Comparison of ENCODE assay signal across 31 cellular contexts in the genomic region with DNA sequence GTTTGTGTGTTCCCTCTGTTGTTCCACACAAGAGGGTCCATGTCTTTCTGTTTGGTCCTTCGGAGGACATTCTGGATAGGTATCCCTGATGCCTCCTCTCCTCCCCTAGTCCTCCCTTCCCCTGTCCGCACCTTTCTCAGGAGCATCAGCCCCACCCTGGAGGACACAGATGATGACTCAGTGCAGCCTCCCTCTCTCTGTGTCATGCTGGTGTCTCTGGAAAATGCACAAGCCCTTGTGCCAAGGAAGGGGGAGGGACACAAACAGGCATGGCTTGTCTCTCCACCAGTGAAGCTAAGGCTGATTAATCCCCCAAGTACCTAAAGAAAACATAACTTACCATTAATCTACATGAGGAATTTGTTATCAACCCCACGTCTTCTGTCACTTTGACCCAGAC. TPM values are rescaled to one million over a fixed set of nuclear protein-coding genes. Genes with fewer than 3 reads are reported as not detected.
A peak's percentile ranks its signal among the peaks of the same experiment; 100 is the strongest.
DNase-seq lines count a peak whose midpoint lies in the region; FAIRE-seq and TF ChIP-seq lines count a peak whose summit lies in the region.
"Had no signal": no experiment of that assay in that cellular context is flagged by ENCODE, and none has a peak within 500 bp of the region (broad histone marks: within the 10 kb centered on the region; RNA-seq: fewer than 3 reads in every experiment).

No MANE protein-coding gene starts in this region.

- intact Hi-C loops in mammary epithelial cell (cut with micrococcal nuclease) = no loop called here
- intact Hi-C loops in spleen (cut with DNase I; ENCODE audit: low total_unique reads) = no loop called here

- 72% methylated on average over 3 of the region's 3 CpGs for WGBS in mammary epithelial cell (ENCODE audit: low coverage, missing lambda C conversion rate)
- 78 to 95% (median 91%) methylated on average over 3 of the region's 3 CpGs for WGBS in spleen, 5 donors

- DNase-seq in Daoy (ENCODE audit: low read depth) (peak; percentile 32), HT1080 (ENCODE audit: low read depth) (peak; percentile 59), mammary epithelial cell (peak; percentile 78), kidney tubule cell (ENCODE audit: low spot score) (peak; percentile 38), COLO829 (ENCODE audit: low spot score) (no peak), GM12892 (ENCODE audit: insufficient read length) (no peak), spleen (no peak)
- DNase-seq: activated CD4-positive, alpha-beta T cell treated with anti-CD3 and anti-CD28 coated beads, Interleukin-2, amount 50 U/mL, for 4 hours; activated CD4-positive, CD25-positive, alpha-beta regulatory T cell; activated naive CD4-positive, alpha-beta T cell treated with anti-CD3 and anti-CD28 coated beads for 36 hours; amniotic stem cell; brain microvascular endothelial cell; CD4-positive, CD25-positive, alpha-beta regulatory T cell; DMS 273 treated with DMSO at 0.1 percent for 48 hours; effector CD4-positive, alpha-beta T cell; erythroblast; left cardiac atrium; NCI-H1105 treated with DMSO at 0.1 percent for 48 hours; NCI-H2029; NCI-H226; NCI-H748 treated with DMSO at 0.1 percent for 48 hours; RPMI8226; T-helper 1 cell had no signal

- H3K79me2 ChIP-seq in mammary epithelial cell (ENCODE audit: insufficient read depth, low read length) = no peaks in the 10 kb centered on the region

- peak overlapping the region; percentile 38 for H2AFZ ChIP-seq in mammary epithelial cell (ENCODE audit: low read depth, low read length)
- H2AFZ ChIP-seq: neural progenitor cell had no signal

- BruUV-seq in mammary epithelial cell (replicated peaks; lab: Mats Ljungman, UMichigan) = no TSS peak

- H4K20me1 ChIP-seq in mammary epithelial cell (ENCODE audit: insufficient read depth, low read length) = no peaks in the 10 kb centered on the region

- H3K27me3 ChIP-seq in mammary epithelial cell (ENCODE audit: insufficient read depth, low read length) (no peaks in the 10 kb centered on the region), spleen (replicated peaks in 1 of 7) (peaks cover 0 to 19% (median 0%) of the 10 kb centered on the region in 7 donors)
- H3K27me3 ChIP-seq: brain microvascular endothelial cell, neural progenitor cell, right atrium auricular region, tibial nerve had no signal

- in situ Hi-C loops in mammary epithelial cell (cut with MboI; ENCODE audit: low sequenced_read_pairs in 2 of 2) = no loop called here

- dilution Hi-C loops in mammary epithelial cell (cut with HindIII; ENCODE audit: low sequenced_read_pairs) = no loop called here

- H3K27ac ChIP-seq in mammary epithelial cell (ENCODE audit: insufficient read depth, low read depth, low read length) = no peak overlapping the region
- no peak overlapping the region for H3K27ac ChIP-seq in spleen
- H3K27ac ChIP-seq: brain microvascular endothelial cell, HL-60, neural progenitor cell, tibial nerve had no signal

- H3K9ac ChIP-seq in mammary epithelial cell (ENCODE audit: insufficient read depth, low read length) = no peak overlapping the region
- H3K9ac ChIP-seq: neural progenitor cell had no signal

- H3K4me1 ChIP-seq in mammary epithelial cell (ENCODE audit: insufficient read depth, low read length) = peaks cover 14% of the 10 kb centered on the region
- peaks cover 0 to 3% (median 0%) of the 10 kb centered on the region in 6 donors for H3K4me1 ChIP-seq in spleen

- no peak overlapping the region for H3K4me2 ChIP-seq in mammary epithelial cell (ENCODE audit: insufficient read depth, low read depth, low read length)
- H3K4me2 ChIP-seq: neural progenitor cell had no signal

- H3K4me3 ChIP-seq in mammary epithelial cell (replicated peaks in 1 of 3; ENCODE audit: insufficient read depth in 1 of 3, low read depth in 2 of 3, low read length in 3 of 3) = no peak overlapping the region
- H3K4me3 ChIP-seq in spleen = no peak overlapping the region
- H3K4me3 ChIP-seq: neural progenitor cell, right atrium auricular region, tibial nerve had no signal

- CTCF ChIA-PET in mammary epithelial cell (lab: Charles Lee; ENCODE audit: low non-redundant PET) = no interaction called here

- FAIRE-seq in GM12892 (lab: Jason Lieb, UNC) = no peak
- FAIRE-seq: colon, frontal cortex, G401.6 had no signal

- TF ChIP-seq CTCF in mammary epithelial cell (conservative IDR thresholded peaks at IDR 0.05 in 1 of 2, IDR thresholded peaks at IDR 0.05 in 1 of 2; ENCODE audit: extremely low read depth in 1 of 2, insufficient read depth in 1 of 2, low read depth in 1 of 2, low read length in 2 of 2) (no peak), spleen (IDR thresholded peaks at IDR 0.05 in 8 of 11, conservative IDR thresholded peaks at IDR 0.05 in 3 of 11) (no peak)

- no peaks in the 10 kb centered on the region for H3K36me3 ChIP-seq in mammary epithelial cell (ENCODE audit: insufficient read depth, low read length)
- H3K36me3 ChIP-seq in spleen = no peaks in the 10 kb centered on the region
- H3K36me3 ChIP-seq: brain microvascular endothelial cell, neural progenitor cell, right atrium auricular region, tibial nerve had no signal

- TF ChIP-seq POLR2A in GM12892 (IDR thresholded peaks at IDR 0.05; ENCODE audit: low read depth, low read length) (no peak), spleen (IDR thresholded peaks at IDR 0.05) (no peak)

- H3K9me3 ChIP-seq in mammary epithelial cell (replicated peaks; ENCODE audit: insufficient read depth, low read length) (no peaks in the 10 kb centered on the region), spleen (no peaks in the 10 kb centered on the region)
- H3K9me3 ChIP-seq: right atrium auricular region, tibial nerve had no signal

RNA-seq across cellular contexts. Expression of gene TNFRSF19, which starts 16.2 kb away (rescaled TPM):
- 4.1 and 4.2 TPM in 2 replicates for total RNA-seq in Daoy (2014; rRNA removed; shearing (Covaris generic))
- 2.0 and 2.1 TPM in 2 replicates for total RNA-seq in HT1080 (2014; rRNA removed; shearing (Covaris generic))
- 1.8 and 2.2 TPM in 2 replicates for polyA plus RNA-seq in HT1080 (2015; cell fraction: cytosol; rRNA removed)
- polyA plus RNA-seq in HT1080 (2015; cell fraction: nucleus; rRNA removed) = 3.6 and 3.8 TPM in 2 replicates
- total RNA-seq in mammary epithelial cell (1 to 10 TPM in 1 of 2 donors, under 1 TPM in 1; 0.12 to 1.5 TPM), spleen (10 to 100 TPM in 1 of 7 donors, 1 to 10 TPM in 6; 2.2 to 12.2 (median 5.6) TPM)
- polyA plus RNA-seq in mammary epithelial cell (0.19 TPM), spleen (1 to 10 TPM; 1.0 to 1.9 (median 1.6) TPM)
- polyA minus RNA-seq in mammary epithelial cell = 0.36 TPM
- polyA plus RNA-seq in GM12892 (2012; ENCODE audit: missing spikeins) = 12.6 TPM
- total RNA-seq: activated naive CD4-positive, alpha-beta T cell treated with anti-CD3 and anti-CD28 coated beads for 36 hours; activated T-helper 1 cell treated with anti-CD3 and anti-CD28 coated beads, Interleukin-12 subunit alpha, Interleukin-12 subunit beta, Interleukin-2, Interleukin-4 antibody, amounts not matched to agents 30 ng/mL and 10 ng/mL and 1 ng/mL, durations not matched to agents 14 hours and 24 hours and 36 hours had no signal

Comparison
In these comparisons a context has a peak if more than half of its experiments do, and no peak if none do; other contexts are left out.
1. DNase-seq: peak in Daoy (single experiment), HT1080 (single experiment), mammary epithelial cell (single experiment) and kidney tubule cell (single experiment); none in COLO829 (single experiment), GM12892 (single experiment) and spleen (single experiment).